Comparison of ENCODE assay signal across 20 cellular contexts in genomic region chr12:52500574-52500973, GRCh38. TPM values are rescaled to one million over a fixed set of nuclear protein-coding genes. Genes with fewer than 3 reads are reported as not detected.
"Had no signal": no experiment of that assay in that cellular context is flagged by ENCODE, and none has a peak within 500 bp of the region (broad histone marks: within the 10 kb centered on the region; RNA-seq: fewer than 3 reads in every experiment).

No MANE protein-coding gene starts in this region.

RNA-seq across cellular contexts. Expression of gene KRT6A, which starts 7.5 kb away (rescaled TPM):
- total RNA-seq: kidney; left colon; mononuclear cell; naive thymus-derived CD8-positive, alpha-beta T cell; neural crest cell; osteocyte; posterior vena cava; sigmoid colon; transverse colon; urinary bladder had no signal
- polyA plus RNA-seq: immature natural killer cell; naive thymus-derived CD8-positive, alpha-beta T cell had no signal

RNA-seq across cellular contexts. Expression of gene KRT5, which starts 19.6 kb away (rescaled TPM):
- total RNA-seq: liver; naive thymus-derived CD8-positive, alpha-beta T cell; neural crest cell; osteocyte; posterior vena cava; transverse colon had no signal
- polyA plus RNA-seq: immature natural killer cell; naive thymus-derived CD8-positive, alpha-beta T cell had no signal

RNA-seq across cellular contexts. Expression of gene KRT6C, which starts 27.0 kb away (rescaled TPM):
- total RNA-seq: kidney; left colon; left lung; lower lobe of right lung; mesothelial cell of epicardium; mononuclear cell; naive thymus-derived CD8-positive, alpha-beta T cell; neural crest cell; osteocyte; posterior vena cava; sigmoid colon; thyroid gland; upper lobe of left lung; urinary bladder had no signal
- polyA plus RNA-seq: immature natural killer cell; liver; naive thymus-derived CD8-positive, alpha-beta T cell; urinary bladder had no signal

RNA-seq across cellular contexts. Expression of gene KRT6B, which starts 48.6 kb away (rescaled TPM):
- total RNA-seq: kidney; left colon; left lung; lower lobe of right lung; mesothelial cell of epicardium; mononuclear cell; naive thymus-derived CD8-positive, alpha-beta T cell; neural crest cell; osteocyte; posterior vena cava; sigmoid colon; thyroid gland; transverse colon; urinary bladder had no signal
- polyA plus RNA-seq: liver; naive thymus-derived CD8-positive, alpha-beta T cell; urinary bladder had no signal

RNA-seq across cellular contexts. Expression of gene KRT71, which starts 52.4 kb away (rescaled TPM):
- total RNA-seq: kidney; left colon; left lung; liver; lower lobe of right lung; mesothelial cell of epicardium; mononuclear cell; naive thymus-derived CD8-positive, alpha-beta T cell; neural crest cell; osteocyte; posterior vena cava; psoas muscle; sigmoid colon; stomach; thyroid gland; transverse colon; upper lobe of left lung; urinary bladder; vagina had no signal
- polyA plus RNA-seq: immature natural killer cell; liver; naive thymus-derived CD8-positive, alpha-beta T cell; psoas muscle; sigmoid colon; stomach; urinary bladder had no signal
